In genomic region chr12:9952954-9953729, GRCh38 we compare ENCODE assay signal across 6 cellular contexts. TPM values are rescaled to one million over a fixed set of nuclear protein-coding genes. Genes with fewer than 3 reads are reported as not detected.
"Had no signal": no experiment of that assay in that cellular context is flagged by ENCODE, and none has a peak within 500 bp of the region (broad histone marks: within the 10 kb centered on the region; RNA-seq: fewer than 3 reads in every experiment).

No MANE protein-coding gene starts in this region.

RNA-seq across cellular contexts. Expression of gene CLEC12A, which starts 18.1 kb away (rescaled TPM):
- total RNA-seq: HepG2, HT-29, HT1080, IMR-90, K562 had no signal
- polyA plus RNA-seq: HepG2, IMR-90, K562 had no signal

RNA-seq across cellular contexts. Expression of gene CLEC2A, which starts 21.0 kb away (rescaled TPM):
- total RNA-seq: HepG2, HT-29, HT1080, IMR-90, K562 had no signal
- polyA plus RNA-seq: HepG2, IgD-negative memory B cell, IMR-90, K562 had no signal

RNA-seq across cellular contexts. Expression of gene CLEC1B, which starts 45.8 kb away (rescaled TPM):
- total RNA-seq: HepG2, HT-29, HT1080, IMR-90, K562 had no signal
- polyA plus RNA-seq: HepG2, IgD-negative memory B cell, IMR-90, K562 had no signal

RNA-seq across cellular contexts. Expression of gene CLEC12B, which starts 57.3 kb away (rescaled TPM):
- total RNA-seq: HepG2, HT-29, IMR-90, K562 had no signal
- polyA plus RNA-seq: HepG2, IgD-negative memory B cell, K562 had no signal
